Comparison of ENCODE assay signal across 8 cellular contexts in genomic region chr3:182490601-182491485, GRCh38.
A peak's percentile ranks its signal among the peaks of the same experiment; 100 is the strongest.
DNase-seq lines count a peak whose midpoint lies in the region; ATAC-seq and TF ChIP-seq lines count a peak whose summit lies in the region.

No MANE protein-coding gene starts in this region.

- ATAC-seq in activated CD4-positive, CD25-positive, alpha-beta regulatory T cell treated with anti-CD3 and anti-CD28 coated beads, Interleukin-2, amount 50 U/mL, for 24 hours, result no peak

- no peaks in the 10 kb centered on the region for H4K20me1 ChIP-seq in fibroblast of lung (ENCODE audit: control insufficient read depth, extremely low read depth, insufficient read depth, low read length)

- H3K27me3 Mint-ChIP-seq in Calu3 (ENCODE audit: unreplicated experiment), result no peaks in the 10 kb centered on the region

- H3K27ac Mint-ChIP-seq in Calu3 (ENCODE audit: unreplicated experiment), result no peak overlapping the region

- H3K4me1 Mint-ChIP-seq in Calu3 (ENCODE audit: low read depth, unreplicated experiment), result peaks cover 24% of the 10 kb centered on the region

- H3K36me3 ChIP-seq in fibroblast of lung (ENCODE audit: control insufficient read depth, insufficient read depth, low read length), result no peaks in the 10 kb centered on the region

- intact Hi-C loops in Calu3 (cut with micrococcal nuclease; ENCODE audit: unreplicated experiment), result loop anchor here (1.0 to 5.0 kb wide), 5 partner anchors 98 to 782 kb away; no protein-coding TSS in a partner anchor

- no peak overlapping the region for H2AFZ ChIP-seq in fibroblast of lung (ENCODE audit: low read length)

- no peaks in the 10 kb centered on the region for H3K27me3 ChIP-seq in fibroblast of lung (ENCODE audit: control insufficient read depth, insufficient read depth, low read length)

- no TSS peak for BruUV-seq in Calu3 (replicated peaks; lab: Mats Ljungman, UMichigan)

- H3K36me3 Mint-ChIP-seq in Calu3 (ENCODE audit: insufficient read depth, unreplicated experiment), result no peaks in the 10 kb centered on the region

- TF ChIP-seq CTCF in Calu3 (IDR thresholded peaks at IDR 0.05; ENCODE audit: unreplicated experiment), result peak; percentile 70
- TF ChIP-seq CTCF in fibroblast of lung (conservative IDR thresholded peaks at IDR 0.05 in 1 of 2, IDR thresholded peaks at IDR 0.05 in 1 of 2; ENCODE audit: low read depth in 1 of 2, low read length in 2 of 2), result peak in 1 of 2 donors; percentile 16
- TF ChIP-seq CTCF in retinal pigment epithelial cell (conservative IDR thresholded peaks at IDR 0.05; ENCODE audit: low read depth, low read length), result peak; percentile 60

- CTCF ChIA-PET in Calu3 (lab: Charles Lee), result interaction anchor here (1.1 kb wide), 1 partner anchor 13 kb away, joined by 3 read pairs; no protein-coding TSS in a partner anchor

- H3K4me1 ChIP-seq in fibroblast of lung (ENCODE audit: control insufficient read depth, extremely low read depth, insufficient read depth, low read length), result no peaks in the 10 kb centered on the region

- H3K9me3 ChIP-seq in fibroblast of lung (ENCODE audit: control insufficient read depth, insufficient read depth, low read depth, low read length), result no peaks in the 10 kb centered on the region

- H3K4me3 ChIP-seq in fibroblast of lung (replicated peaks in 1 of 4; ENCODE audit: control extremely low read depth in 1 of 4, insufficient read depth in 1 of 4, low read depth in 3 of 4, low read length in 4 of 4) (no peak overlapping the region), retinal pigment epithelial cell (ENCODE audit: low read length) (no peak overlapping the region)

- H3K9ac ChIP-seq in fibroblast of lung (ENCODE audit: insufficient read depth, low read length), result no peak overlapping the region

- in situ Hi-C loops in KBM-7 (cut with MboI; ENCODE audit: low pct_unique_long_range_greater_than_20kb, low sequenced_read_pairs), result no loop called here

- H3K9me3 Mint-ChIP-seq in Calu3 (ENCODE audit: low read depth, unreplicated experiment), result peaks cover 2% of the 10 kb centered on the region

- H3K79me2 ChIP-seq in fibroblast of lung (ENCODE audit: control insufficient read depth, insufficient read depth, low read length), result no peaks in the 10 kb centered on the region

- H3K4me2 ChIP-seq in fibroblast of lung (ENCODE audit: extremely low read depth, insufficient read depth, low read length), result no peak overlapping the region

- DNase-seq in Calu3, result peak; percentile 54
- peak; percentile 28 for DNase-seq in KBM-7
- peak; percentile 9 for DNase-seq in NOMO-1 treated with DMSO at 0.1 percent for 48 hours (lab: John Stamatoyannopoulos, UW; ENCODE audit: unreplicated experiment)
- peak; percentile 2 to 29 for DNase-seq in fibroblast of lung (ENCODE audit: low read depth in 2 of 2)
- peak; percentile 36 for DNase-seq in retinal pigment epithelial cell (ENCODE audit: low read depth)
- no peak for DNase-seq in GM19238 (ENCODE audit: insufficient read length, low spot score)
- DNase-seq in AG08395 (ENCODE audit: low spot score), result no peak

- H3K27ac ChIP-seq in fibroblast of lung (ENCODE audit: insufficient read depth, low read length), result no peak overlapping the region

- no peak overlapping the region for H3K4me3 Mint-ChIP-seq in Calu3 (ENCODE audit: low read depth, unreplicated experiment)

Comparison
In these comparisons a context has a peak if more than half of its experiments do, and no peak if none do; other contexts are left out.
1. DNase-seq: peak in Calu3 (single experiment), KBM-7 (single experiment), NOMO-1 treated with DMSO at 0.1 percent for 48 hours (single experiment), fibroblast of lung (2 of 2) and retinal pigment epithelial cell (single experiment); none in GM19238 (single experiment) and AG08395 (single experiment).